ENCODE assay signal across 1 cellular context in the genomic region with DNA sequence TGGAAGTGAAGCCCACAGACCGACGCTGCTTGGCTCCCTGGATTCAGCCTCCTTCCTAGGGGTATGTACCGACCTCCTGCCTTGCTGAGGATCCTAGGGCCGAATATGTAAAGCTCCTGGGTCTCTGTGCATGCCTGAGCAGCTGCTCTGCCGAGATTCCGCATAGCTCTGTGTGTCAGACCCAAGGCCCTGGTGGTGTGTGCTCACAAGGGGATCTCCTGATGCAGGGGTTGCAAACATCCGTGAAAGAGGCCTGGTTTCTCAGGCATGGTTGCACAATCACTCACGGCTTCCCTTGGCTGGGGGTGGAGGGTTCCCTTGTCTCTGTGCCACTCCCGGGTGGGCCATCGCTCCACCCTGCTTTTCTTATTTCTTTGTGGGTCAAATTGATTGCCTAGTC.
A peak's percentile ranks its signal among the peaks of the same experiment; 100 is the strongest.
TF ChIP-seq lines count a peak whose summit lies in the region.

No MANE protein-coding gene starts in this region.

TF ChIP-seq in H1, 55 proteins besides CTCF, POLR2A, EP300 and RAD21:
- TF ChIP-seq GABPA (IDR thresholded peaks at IDR 0.05; ENCODE audit: borderline replicate concordance, insufficient read depth, low read length) = no peak
- peak; percentile 85 for TF ChIP-seq CEBPB (IDR thresholded peaks at IDR 0.05; ENCODE audit: low read depth, low read length)
